13 cellular contexts compared by ENCODE assay signal in genomic region chr3:188827593-188827992, GRCh38.
"Had no signal": no experiment of that assay in that cellular context is flagged by ENCODE, and none has a peak within 500 bp of the region (broad histone marks: within the 10 kb centered on the region; RNA-seq: fewer than 3 reads in every experiment).

No MANE protein-coding gene starts in this region.

- H3K27me3 ChIP-seq: adrenal gland, esophagus squamous epithelium, gastrocnemius medialis, heart right ventricle, right atrium auricular region had no signal

- H3K4me3 ChIP-seq: adrenal gland, esophagus squamous epithelium, gastrocnemius medialis, heart right ventricle, right atrium auricular region had no signal

- H3K27ac Mint-ChIP-seq: activated naive CD4-positive, alpha-beta T cell treated with anti-CD3 and anti-CD28 coated beads, Interleukin-2, amount 10 ng/mL, durations not matched to agents 7 days and 5 days had no signal

- H3K36me3 Mint-ChIP-seq: activated naive CD4-positive, alpha-beta T cell treated with anti-CD3 and anti-CD28 coated beads, Interleukin-2, amount 10 ng/mL, durations not matched to agents 7 days and 5 days had no signal

- H3K9me3 Mint-ChIP-seq: activated naive CD4-positive, alpha-beta T cell treated with anti-CD3 and anti-CD28 coated beads, Interleukin-2, amount 10 ng/mL, durations not matched to agents 7 days and 5 days had no signal

- H3K4me3 Mint-ChIP-seq: activated naive CD4-positive, alpha-beta T cell treated with anti-CD3 and anti-CD28 coated beads, Interleukin-2, amount 10 ng/mL, durations not matched to agents 7 days and 5 days had no signal

- H3K36me3 ChIP-seq: adrenal gland, esophagus squamous epithelium, gastrocnemius medialis, heart right ventricle, right atrium auricular region had no signal

- H3K9me3 ChIP-seq: adrenal gland, esophagus squamous epithelium, gastrocnemius medialis, right atrium auricular region had no signal

- H3K27me3 Mint-ChIP-seq: activated naive CD4-positive, alpha-beta T cell treated with anti-CD3 and anti-CD28 coated beads, Interleukin-2, amount 10 ng/mL, durations not matched to agents 7 days and 5 days had no signal

- DNase-seq: activated CD4-positive, alpha-beta T cell treated with anti-CD3 and anti-CD28 coated beads, Interleukin-2, amount 50 U/mL, for 48 hours; activated CD4-positive, CD25-positive, alpha-beta regulatory T cell treated with anti-CD3 and anti-CD28 coated beads, Interleukin-2, amount 50 U/mL, for 72 hours; activated CD8-positive, alpha-beta memory T cell treated with anti-CD3 and anti-CD28 coated beads, Interleukin-2, amount 50 U/mL, for 4 hours; activated naive CD4-positive, alpha-beta T cell treated with anti-CD3 and anti-CD28 coated beads, Interleukin-2, amount 10 ng/mL, durations not matched to agents 7 days and 5 days; adrenal gland; esophagus squamous epithelium; gastrocnemius medialis; heart right ventricle; kidney; posterior cingulate gyrus; small intestine; T-helper 2 cell had no signal

- H3K27ac ChIP-seq: adrenal gland, esophagus squamous epithelium, gastrocnemius medialis, heart right ventricle had no signal

- ATAC-seq: heart right ventricle had no signal

- H3K4me1 Mint-ChIP-seq: activated naive CD4-positive, alpha-beta T cell treated with anti-CD3 and anti-CD28 coated beads, Interleukin-2, amount 10 ng/mL, durations not matched to agents 7 days and 5 days had no signal
